Comparison of ENCODE assay signal across 25 cellular contexts in the genomic region with DNA sequence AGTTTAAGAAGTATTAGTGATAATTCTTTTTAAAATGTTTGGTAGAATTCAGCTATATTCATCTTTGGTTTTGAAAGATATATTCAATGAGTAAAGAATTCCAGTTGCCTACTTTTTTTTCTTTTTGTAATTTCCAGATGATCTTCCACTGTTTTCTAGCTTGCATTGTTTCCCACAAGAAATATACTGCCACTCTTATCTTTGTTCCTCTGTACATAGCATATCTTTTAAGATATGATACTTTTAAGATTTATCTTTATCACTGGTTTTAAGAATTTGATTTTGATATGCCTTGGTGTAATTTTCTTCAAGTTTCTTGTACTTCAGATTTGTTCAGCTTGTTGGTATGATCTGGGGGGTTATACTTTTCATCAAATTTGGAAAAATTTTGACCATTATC.
DNase-seq lines count a peak whose midpoint lies in the region; ATAC-seq, FAIRE-seq and TF ChIP-seq lines count a peak whose summit lies in the region.
"Had no signal": no experiment of that assay in that cellular context is flagged by ENCODE, and none has a peak within 500 bp of the region (broad histone marks: within the 10 kb centered on the region; RNA-seq: fewer than 3 reads in every experiment).

No MANE protein-coding gene starts in this region.

- TF ChIP-seq RAD21 in HepG2 (CRISPR knock-in tag; IDR thresholded peaks at IDR 0.05): no peak

- no peak for TF ChIP-seq POLR2A in HepG2 (IDR thresholded peaks at IDR 0.05; ENCODE audit: insufficient read depth in 1 of 2, low read depth in 2 of 2, low read length in 2 of 2)
- no peak for TF ChIP-seq POLR2A in right lobe of liver (IDR thresholded peaks at IDR 0.05)

- no peak overlapping the region for H3K9ac ChIP-seq in HepG2 (ENCODE audit: insufficient read depth, low read depth, low read length)
- H3K9ac ChIP-seq: BLaER1 had no signal

- H3K4me1 Mint-ChIP-seq in WTC11: no peaks in the 10 kb centered on the region
- H3K4me1 Mint-ChIP-seq in T-cell: no peaks in the 10 kb centered on the region
- H3K4me1 Mint-ChIP-seq: CD14-positive monocyte; CD4-positive, alpha-beta memory T cell; CD4-positive, CD25-positive, alpha-beta regulatory T cell; CD8-positive, alpha-beta memory T cell had no signal

- TF ChIP-seq EP300 in HepG2 (IDR thresholded peaks at IDR 0.05; ENCODE audit: low read depth in 2 of 2, low read length in 2 of 2) (no peak), HepG2 (CRISPR knock-in tag; IDR thresholded peaks at IDR 0.05; ENCODE audit: borderline replicate concordance) (no peak)

- no peaks in the 10 kb centered on the region for H4K20me1 ChIP-seq in HepG2 (ENCODE audit: insufficient read depth, low read length)
- H4K20me1 ChIP-seq: BLaER1 had no signal

- H3K36me3 ChIP-seq in HepG2 (replicated peaks in 1 of 2; ENCODE audit: control insufficient read depth in 1 of 2, insufficient read depth in 2 of 2, low read length in 2 of 2) (no peaks in the 10 kb centered on the region), right lobe of liver (no peaks in the 10 kb centered on the region)
- H3K36me3 ChIP-seq: BE2C, BLaER1 had no signal

- intact Hi-C loops in HepG2 (cut with micrococcal nuclease; ENCODE audit: unreplicated experiment) (no loop called here), right lobe of liver (cut with DNase I) (no loop called here)

- peaks cover 43% of the 10 kb centered on the region for H3K9me3 Mint-ChIP-seq in WTC11
- H3K9me3 Mint-ChIP-seq in T-cell: peaks cover 8 to 31% (median 9%) of the 10 kb centered on the region in 3 donors

- H3K4me3 ChIP-seq in HepG2 (replicated peaks in 1 of 3; ENCODE audit: insufficient read depth in 1 of 3, low read depth in 2 of 3, low read length in 3 of 3) (no peak overlapping the region), right lobe of liver (no peak overlapping the region)
- H3K4me3 ChIP-seq: BLaER1, GM12878 had no signal

- no peak overlapping the region for H3K27ac ChIP-seq in HepG2 (ENCODE audit: extremely low read length, insufficient read depth, low read length)
- no peak overlapping the region for H3K27ac ChIP-seq in right lobe of liver
- H3K27ac ChIP-seq: BLaER1 had no signal

- no peak for TF ChIP-seq CTCF in HepG2 (CRISPR knock-in tag; IDR thresholded peaks at IDR 0.05)
- no peak for TF ChIP-seq CTCF in right lobe of liver (IDR thresholded peaks at IDR 0.05)
- TF ChIP-seq CTCF in WTC11 (IDR thresholded peaks at IDR 0.05): no peak

- H3K9me3 ChIP-seq in HepG2 (ENCODE audit: low read length) (peaks cover 6% of the 10 kb centered on the region; the same call in 1 of the 2 replicates), right lobe of liver (no peaks in the 10 kb centered on the region)
- H3K9me3 ChIP-seq: BE2C, BLaER1 had no signal

- in situ Hi-C loops in HepG2 (cut with HindIII; ENCODE audit: extremely low pct_ligation_motif_present, low pct_unique_long_range_greater_than_20kb): no loop called here

- H3K27ac Mint-ChIP-seq in WTC11: no peak overlapping the region
- no peak overlapping the region for H3K27ac Mint-ChIP-seq in T-cell
- H3K27ac Mint-ChIP-seq: CD14-positive monocyte; CD4-positive, CD25-positive, alpha-beta regulatory T cell; CD8-positive, alpha-beta memory T cell had no signal

- H3K27me3 ChIP-seq in HepG2 (ENCODE audit: control insufficient read depth in 1 of 2, insufficient read depth in 2 of 2, low read length in 2 of 2): no peaks in the 10 kb centered on the region
- no peaks in the 10 kb centered on the region for H3K27me3 ChIP-seq in right lobe of liver
- H3K27me3 ChIP-seq: BE2C, BLaER1 had no signal

- ATAC-seq in HepG2: no peak
- ATAC-seq in right lobe of liver: no peak
- ATAC-seq in WTC11: no peak
- no peak for ATAC-seq in T-cell (replicated peaks in 1 of 4)
- ATAC-seq: GM12878 had no signal

- no peak overlapping the region for H3K4me3 Mint-ChIP-seq in WTC11
- no peak overlapping the region for H3K4me3 Mint-ChIP-seq in T-cell
- H3K4me3 Mint-ChIP-seq: CD14-positive monocyte; CD4-positive, alpha-beta memory T cell; CD4-positive, CD25-positive, alpha-beta regulatory T cell; CD8-positive, alpha-beta memory T cell had no signal

- H3K27me3 Mint-ChIP-seq in WTC11 (ENCODE audit: low read depth) (no peaks in the 10 kb centered on the region), T-cell (peaks cover 0 to 7% of the 10 kb centered on the region in 2 donors)

- H2AFZ ChIP-seq in HepG2 (ENCODE audit: low read length): no peak overlapping the region

- BruUV-seq in HepG2 (replicated peaks; lab: Mats Ljungman, UMichigan): no TSS peak

- CTCF ChIA-PET in HepG2 (lab: Yijun Ruan, JAX; ENCODE audit: low intra/inter-chr PET ratio, low total read pairs) (no interaction called here), WTC11 (lab: Charles Lee) (no interaction called here), T-cell (lab: Charles Lee) (no interaction called here)

- H3K36me3 Mint-ChIP-seq in WTC11: peaks cover 3% of the 10 kb centered on the region; the same call in 1 of the 2 replicates
- no peaks in the 10 kb centered on the region for H3K36me3 Mint-ChIP-seq in T-cell
- H3K36me3 Mint-ChIP-seq: CD14-positive monocyte; CD4-positive, alpha-beta memory T cell; CD4-positive, CD25-positive, alpha-beta regulatory T cell; CD8-positive, alpha-beta memory T cell had no signal

- H3K4me2 ChIP-seq in HepG2 (ENCODE audit: low read depth, low read length): no peak overlapping the region
- H3K4me2 ChIP-seq: BLaER1 had no signal

- DNase-seq in HepG2 (ENCODE audit: low spot score) (no peak), right lobe of liver (no peak), WTC11 (ENCODE audit: low spot score) (no peak), midbrain (lab: John Stamatoyannopoulos, UW) (no peak), T-cell (no peak)
- DNase-seq: 8988T; ACHN; BE2C; C1 segment of cervical spinal cord; CD4-positive, alpha-beta memory T cell; CD4-positive, CD25-positive, alpha-beta regulatory T cell; CD8-positive, alpha-beta memory T cell; COR-L47; DMS 273 treated with DMSO at 0.1 percent for 48 hours; DMS153; DMS53; DMS79; DND-41; EL; GDM1 had no signal

- no peaks in the 10 kb centered on the region for H3K4me1 ChIP-seq in HepG2 (ENCODE audit: insufficient read depth, low read length)
- no peaks in the 10 kb centered on the region for H3K4me1 ChIP-seq in right lobe of liver
- H3K4me1 ChIP-seq: BLaER1 had no signal

- POLR2A ChIA-PET in HepG2 (lab: Yijun Ruan, JAX) (no interaction called here), WTC11 (lab: Charles Lee) (no interaction called here), T-cell (lab: Charles Lee) (interaction anchor here in 1 of 2 donors (0.6 kb wide), 1 partner anchor 24 kb away, joined by 4 read pairs; no protein-coding TSS in a partner anchor)

- no peak for FAIRE-seq in HepG2 (lab: Jason Lieb, UNC)
- FAIRE-seq: GM12878, GM12892, GM18507 had no signal

- H3K79me2 ChIP-seq in HepG2 (ENCODE audit: insufficient read depth, low read length): no peaks in the 10 kb centered on the region

TF ChIP-seq in HepG2, 621 proteins besides CTCF, POLR2A, EP300 and RAD21:
- TF ChIP-seq GPN1 (CRISPR knock-in tag; IDR thresholded peaks at IDR 0.05; ENCODE audit: borderline replicate concordance) (no peak), ATAD3A (CRISPR knock-in tag; IDR thresholded peaks at IDR 0.05) (no peak), ZNF317 (CRISPR knock-in tag; IDR thresholded peaks at IDR 0.05) (peak; percentile 88)
TF ChIP-seq in HepG2: peak in this region for 1.

TF ChIP-seq in WTC11, 78 proteins besides CTCF, POLR2A, EP300 and RAD21:
- TF ChIP-seq ZNF317 (CRISPR knock-in tag; IDR thresholded peaks at IDR 0.05; ENCODE audit: borderline replicate concordance, low read depth): peak; percentile 83; the same call in 1 of the 2 replicates
- no peak for TF ChIP-seq ZNF416 (CRISPR knock-in tag; IDR thresholded peaks at IDR 0.05)
